ENCODE assay signal across 15 cellular contexts in genomic region chr1:233791372-233791703, GRCh38.
"Had no signal": no experiment of that assay in that cellular context is flagged by ENCODE, and none has a peak within 500 bp of the region (broad histone marks: within the 10 kb centered on the region; RNA-seq: fewer than 3 reads in every experiment).

No MANE protein-coding gene starts in this region.

- H3K4me3 Mint-ChIP-seq: activated CD4-positive, alpha-beta T cell treated with anti-CD3 and anti-CD28 coated beads, Interleukin-2, amount 10 ng/mL, durations not matched to agents 24 days and 14 days; activated naive CD4-positive, alpha-beta T cell treated with anti-CD3 and anti-CD28 coated beads, Interleukin-2, amount 10 ng/mL, durations not matched to agents 7 days and 5 days; activated naive CD8-positive, alpha-beta T cell treated with anti-CD3 and anti-CD28 coated beads, Interleukin-2, amount 50 U/mL, for 24 hours; activated T-cell treated with anti-CD3 and anti-CD28 coated beads, Interleukin-2, amount 50 U/mL, for 4 hours; brain; naive B cell; stimulated activated naive CD8-positive, alpha-beta T cell treated with anti-CD3 and anti-CD28 coated beads, Interleukin-15, amount 100 ng/mL, for 72 hours; T-helper 2 cell treated with Interferon-gamma antibody and Interleukin-4, amounts not matched to agents 5 μg/mL and 100 μg/mL, for 36 hours had no signal

- H3K4me1 Mint-ChIP-seq: activated CD4-positive, alpha-beta T cell treated with anti-CD3 and anti-CD28 coated beads, Interleukin-2, amount 10 ng/mL, durations not matched to agents 24 days and 14 days; activated naive CD4-positive, alpha-beta T cell treated with anti-CD3 and anti-CD28 coated beads, Interleukin-2, amount 10 ng/mL, durations not matched to agents 7 days and 5 days; activated naive CD8-positive, alpha-beta T cell treated with anti-CD3 and anti-CD28 coated beads, Interleukin-2, amount 50 U/mL, for 24 hours; naive B cell; stimulated activated naive CD8-positive, alpha-beta T cell treated with anti-CD3 and anti-CD28 coated beads, Interleukin-15, amount 100 ng/mL, for 72 hours had no signal

- H3K27ac ChIP-seq: colonic mucosa, ovary, suprapubic skin had no signal

- H3K36me3 Mint-ChIP-seq: activated naive CD4-positive, alpha-beta T cell treated with anti-CD3 and anti-CD28 coated beads, Interleukin-2, amount 10 ng/mL, durations not matched to agents 7 days and 5 days; brain; naive B cell had no signal

- H3K4me1 ChIP-seq: colonic mucosa, suprapubic skin had no signal

- H3K9me3 ChIP-seq: colonic mucosa, mucosa of descending colon, ovary, suprapubic skin had no signal

- H3K36me3 ChIP-seq: colonic mucosa, ovary, suprapubic skin had no signal

- DNase-seq: activated CD8-positive, alpha-beta memory T cell treated with anti-CD3 and anti-CD28 coated beads, Interleukin-2, amount 50 U/mL, for 4 hours; left ventricle myocardium superior had no signal

- H3K9me3 Mint-ChIP-seq: activated CD4-positive, alpha-beta T cell treated with anti-CD3 and anti-CD28 coated beads, Interleukin-2, amount 10 ng/mL, durations not matched to agents 24 days and 14 days; activated naive CD4-positive, alpha-beta T cell treated with anti-CD3 and anti-CD28 coated beads, Interleukin-2, amount 10 ng/mL, durations not matched to agents 7 days and 5 days; stimulated activated naive CD8-positive, alpha-beta T cell treated with anti-CD3 and anti-CD28 coated beads, Interleukin-15, amount 100 ng/mL, for 72 hours; T-helper 2 cell treated with Interferon-gamma antibody and Interleukin-4, amounts not matched to agents 5 μg/mL and 100 μg/mL, for 36 hours had no signal

- H3K4me2 ChIP-seq: smooth muscle cell had no signal

- H3K4me3 ChIP-seq: colonic mucosa, mucosa of descending colon, ovary, smooth muscle cell, suprapubic skin had no signal

- H3K27me3 ChIP-seq: colonic mucosa, ovary had no signal

- H3K27ac Mint-ChIP-seq: activated CD4-positive, alpha-beta T cell treated with anti-CD3 and anti-CD28 coated beads, Interleukin-2, amount 10 ng/mL, durations not matched to agents 24 days and 14 days; activated naive CD4-positive, alpha-beta T cell treated with anti-CD3 and anti-CD28 coated beads, Interleukin-2, amount 10 ng/mL, durations not matched to agents 7 days and 5 days; activated naive CD8-positive, alpha-beta T cell treated with anti-CD3 and anti-CD28 coated beads, Interleukin-2, amount 50 U/mL, for 24 hours; naive B cell; stimulated activated naive CD8-positive, alpha-beta T cell treated with anti-CD3 and anti-CD28 coated beads, Interleukin-15, amount 100 ng/mL, for 72 hours; T-helper 2 cell treated with Interferon-gamma antibody and Interleukin-4, amounts not matched to agents 5 μg/mL and 100 μg/mL, for 36 hours had no signal
